Comparison of ENCODE assay signal across 22 cellular contexts in the genomic region with DNA sequence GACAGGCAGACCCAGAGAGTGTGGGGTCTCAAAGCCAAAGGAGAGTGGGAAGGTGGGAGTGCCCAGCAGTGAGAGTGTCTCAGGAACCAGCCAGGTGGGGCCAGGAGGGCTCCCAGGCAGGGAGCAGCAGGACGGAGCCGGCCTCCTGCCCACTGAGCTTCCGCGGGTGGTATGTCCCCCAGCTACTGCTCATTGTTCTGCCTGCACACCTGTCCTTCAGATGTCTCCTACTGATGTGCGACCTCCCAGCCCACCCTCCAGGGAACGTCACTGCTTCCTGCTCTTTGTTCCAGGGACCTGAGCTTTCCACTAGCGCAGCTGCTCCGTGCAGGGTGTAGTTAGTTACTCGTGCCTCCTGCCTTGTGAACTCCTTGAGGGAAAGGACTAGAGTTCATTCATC.
DNase-seq lines count a peak whose midpoint lies in the region; ATAC-seq and TF ChIP-seq lines count a peak whose summit lies in the region.
"Had no signal": no experiment of that assay in that cellular context is flagged by ENCODE, and none has a peak within 500 bp of the region (broad histone marks: within the 10 kb centered on the region; RNA-seq: fewer than 3 reads in every experiment).

No MANE protein-coding gene starts in this region.

- no peak for TF ChIP-seq CTCF in heart left ventricle (IDR thresholded peaks at IDR 0.05)
- no peak for TF ChIP-seq CTCF in brain (conservative IDR thresholded peaks at IDR 0.05)
- TF ChIP-seq CTCF in neural progenitor cell (IDR thresholded peaks at IDR 0.05) = no peak
- TF ChIP-seq CTCF in RWPE1 (conservative IDR thresholded peaks at IDR 0.05; ENCODE audit: low read depth) = no peak

- H3K9me3 Mint-ChIP-seq in brain = peaks cover 3 to 23% (median 8%) of the 10 kb centered on the region in 5 experiments
- peaks cover 9% of the 10 kb centered on the region for H3K9me3 Mint-ChIP-seq in neural progenitor cell
- H3K9me3 Mint-ChIP-seq: CD4-positive, alpha-beta T cell; central memory CD8-positive, alpha-beta T cell; effector memory CD8-positive, alpha-beta T cell had no signal

- H3K27me3 Mint-ChIP-seq in brain (peaks cover 7% of the 10 kb centered on the region), neural progenitor cell (ENCODE audit: insufficient read depth, low read depth) (peaks cover 9% of the 10 kb centered on the region)
- H3K27me3 Mint-ChIP-seq: CD4-positive, alpha-beta T cell had no signal

- H3K9ac ChIP-seq in neural progenitor cell = no peak overlapping the region

- H3K4me3 Mint-ChIP-seq in brain (no peak overlapping the region), neural progenitor cell (peak overlapping the region; percentile 63)
- H3K4me3 Mint-ChIP-seq: CD4-positive, alpha-beta T cell; central memory CD8-positive, alpha-beta T cell; effector memory CD8-positive, alpha-beta T cell; immature natural killer cell; T-cell had no signal

- H3K4me1 ChIP-seq in heart left ventricle (peaks cover 0 to 63% (median 26%) of the 10 kb centered on the region in 12 donors), neural progenitor cell (peaks cover 60% of the 10 kb centered on the region)
- H3K4me1 ChIP-seq: vagina had no signal

- ATAC-seq in heart left ventricle (no peak), left cardiac atrium (no peak), HG03135 (IDR thresholded peaks at IDR 0.05; ENCODE audit: unreplicated experiment) (no peak)
- ATAC-seq: effector memory CD8-positive, alpha-beta T cell; T-cell had no signal

- H3K36me3 ChIP-seq in heart left ventricle (peaks cover 11 to 86% (median 57%) of the 10 kb centered on the region in 9 donors), neural progenitor cell (no peaks in the 10 kb centered on the region)
- H3K36me3 ChIP-seq: ovary had no signal

- H3K36me3 Mint-ChIP-seq in brain = peaks cover 66% of the 10 kb centered on the region
- H3K36me3 Mint-ChIP-seq in neural progenitor cell = peaks cover 47% of the 10 kb centered on the region
- H3K36me3 Mint-ChIP-seq: immature natural killer cell, T-cell had no signal

- POLR2A ChIA-PET in RWPE1 (lab: Yijun Ruan, JAX; ENCODE audit: low non-redundant PET) = no interaction called here

- H4K20me1 ChIP-seq in neural progenitor cell (ENCODE audit: low read depth) = peaks cover 33% of the 10 kb centered on the region

- peak overlapping the region in 8 of 12 donors; percentile 58 to 76 (median 69) for H3K27ac ChIP-seq in heart left ventricle
- H3K27ac ChIP-seq in neural progenitor cell = peak overlapping the region; percentile 94
- H3K27ac ChIP-seq in RWPE1 = no peak overlapping the region
- H3K27ac ChIP-seq: ovary, vagina had no signal

- peaks cover 44% of the 10 kb centered on the region for H3F3A ChIP-seq in neural progenitor cell (ENCODE audit: low read depth)

- H3K27me3 ChIP-seq in heart left ventricle (no peaks in the 10 kb centered on the region), neural progenitor cell (no peaks in the 10 kb centered on the region)
- H3K27me3 ChIP-seq: ovary, vagina had no signal

- peaks cover 12% of the 10 kb centered on the region for H3K79me2 ChIP-seq in neural progenitor cell (ENCODE audit: low read depth)

- H3K27ac Mint-ChIP-seq in brain (peak overlapping the region in 4 of 5 experiments; percentile 60 to 84 (median 74)), neural progenitor cell (peak overlapping the region; percentile 70)
- H3K27ac Mint-ChIP-seq: CD4-positive, alpha-beta T cell; immature natural killer cell; T-cell had no signal

- H3K4me2 ChIP-seq in neural progenitor cell = peak overlapping the region; percentile 70

- H3K4me1 Mint-ChIP-seq in brain = peaks cover 71% of the 10 kb centered on the region
- peaks cover 61% of the 10 kb centered on the region for H3K4me1 Mint-ChIP-seq in neural progenitor cell
- H3K4me1 Mint-ChIP-seq: central memory CD8-positive, alpha-beta T cell; immature natural killer cell had no signal

- no peak for TF ChIP-seq POLR2A in heart left ventricle (IDR thresholded peaks at IDR 0.05)

- DNase-seq in heart left ventricle = peak in 3 of 5 donors; percentile 5 to 23 (median 13)
- no peak for DNase-seq in left cardiac atrium
- DNase-seq in neural progenitor cell (ENCODE audit: low spot score) = no peak
- no peak for DNase-seq in NCI-H524 (lab: John Stamatoyannopoulos, UW)
- no peak for DNase-seq in OCI-M2 (lab: John Stamatoyannopoulos, UW; ENCODE audit: unreplicated experiment)
- DNase-seq in RWPE1 (ENCODE audit: low spot score) = no peak
- DNase-seq: activated CD4-positive, alpha-beta T cell treated with anti-CD3 and anti-CD28 coated beads, Interleukin-2, amount 50 U/mL, for 4 hours; activated T-cell treated with anti-CD3 and anti-CD28 coated beads for 4 hours; effector memory CD8-positive, alpha-beta T cell; immature natural killer cell; IMR-90; mammary epithelial cell; NCI-H1930; NCI-H510A; SHP77 had no signal

- H3K4me3 ChIP-seq in heart left ventricle = no peak overlapping the region
- no peak overlapping the region for H3K4me3 ChIP-seq in neural progenitor cell
- H3K4me3 ChIP-seq: ovary, vagina had no signal

- intact Hi-C loops in heart left ventricle (cut with DNase I) = loop anchor here in 2 of 10 donors (5.0 kb wide), 2 partner anchors 52 to 77 kb away; no protein-coding TSS in a partner anchor
- intact Hi-C loops in left cardiac atrium (cut with DNase I) = no loop called here

- H3K9me3 ChIP-seq in heart left ventricle (peaks cover 0 to 5% (median 0%) of the 10 kb centered on the region in 12 donors), neural progenitor cell (ENCODE audit: low read depth) (no peaks in the 10 kb centered on the region)
- H3K9me3 ChIP-seq: ovary, vagina had no signal

- no peak overlapping the region for H2AFZ ChIP-seq in neural progenitor cell (replicated peaks)

- CTCF ChIA-PET in RWPE1 (lab: Yijun Ruan, JAX) = no interaction called here

- WGBS in heart left ventricle, 4 donors = 74 to 81% (median 76%) methylated on average over 9 of the region's 9 CpGs

Comparison
In these comparisons a context has a peak if more than half of its experiments do, and no peak if none do; other contexts are left out.
1. DNase-seq: peak in heart left ventricle (3 of 5); none in left cardiac atrium (single experiment), neural progenitor cell (single experiment), NCI-H524 (0 of 2), OCI-M2 (single experiment) and RWPE1 (single experiment).